In the genomic region with DNA sequence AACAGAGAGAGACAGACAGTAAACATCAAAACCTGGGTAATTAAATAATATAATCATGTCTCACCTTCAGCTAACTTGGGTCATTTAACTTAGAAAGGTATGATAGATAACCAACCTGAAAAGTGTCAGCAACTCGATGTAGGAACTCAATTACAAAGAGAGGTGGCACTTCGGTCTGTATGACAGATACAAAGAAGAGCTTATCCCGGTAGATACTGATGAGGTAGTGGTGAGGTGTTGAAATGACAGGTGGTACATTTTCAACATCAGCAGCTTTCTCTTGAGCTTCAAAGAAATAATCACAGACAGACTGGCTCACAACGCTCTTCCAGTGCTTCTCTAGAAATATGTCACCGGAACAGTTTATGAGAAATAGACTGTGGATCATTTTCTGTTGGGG, we compare ENCODE assay signal across 26 cellular contexts.
"Had no signal": no experiment of that assay in that cellular context is flagged by ENCODE, and none has a peak within 500 bp of the region (broad histone marks: within the 10 kb centered on the region; RNA-seq: fewer than 3 reads in every experiment).

No MANE protein-coding gene starts in this region.

- ATAC-seq: activated CD8-positive, alpha-beta T cell treated with anti-CD3 and anti-CD28 coated beads for 36 hours; activated T-cell treated with anti-CD3 and anti-CD28 coated beads, Interleukin-2, amount 50 U/mL, for 4 hours; activated T-helper 17 cell treated with anti-CD3 and anti-CD28 coated beads, Interleukin-2, amount 50 U/mL, for 72 hours; foreskin keratinocyte; heart right ventricle; left lung; lower lobe of right lung; mucosa of descending colon; pancreas had no signal

- DNase-seq: activated CD4-positive, alpha-beta T cell treated with anti-CD3 and anti-CD28 coated beads, Interleukin-2, amount 10 ng/mL, durations not matched to agents 7 days and 5 days; activated CD4-positive, CD25-positive, alpha-beta regulatory T cell treated with anti-CD3 and anti-CD28 coated beads, Interleukin-2, amount 50 U/mL, for 72 hours; activated CD8-positive, alpha-beta T cell treated with anti-CD3 and anti-CD28 coated beads for 36 hours; activated gamma-delta T cell treated with Interleukin-2 at 50 U/mL for 16 hours; activated naive CD4-positive, alpha-beta T cell treated with anti-CD3 and anti-CD28 coated beads, Interleukin-2, amount 50 U/mL, for 16 hours; activated T-cell treated with anti-CD3 and anti-CD28 coated beads, Interleukin-2, amount 50 U/mL, for 4 hours; foreskin keratinocyte; heart right ventricle; left lung; lower lobe of right lung; mucosa of descending colon; pancreas; stimulated activated CD4-positive, alpha-beta T cell treated with anti-CD3 and anti-CD28 coated beads, Interleukin-1b, Interleukin-23, amount 100 ng/mL, for 48 hours; stimulated activated naive CD4-positive, alpha-beta T cell; T1000 had no signal

- H3K4me3 Mint-ChIP-seq: activated CD4-positive, alpha-beta T cell treated with anti-CD3 and anti-CD28 coated beads, Interleukin-2, amount 10 ng/mL, durations not matched to agents 7 days and 5 days; activated CD8-positive, alpha-beta T cell treated with anti-CD3 and anti-CD28 coated beads for 36 hours; activated T-cell treated with anti-CD3 and anti-CD28 coated beads, Interleukin-2, amount 50 U/mL, for 4 hours; activated T-helper 17 cell treated with anti-CD3 and anti-CD28 coated beads, Interleukin-2, amount 50 U/mL, for 72 hours; central memory CD8-positive, alpha-beta T cell; dendritic cell treated with granulocyte-macrophage colony-stimulating factor and Interleukin-4, amounts not matched to agents 40 ng/mL and 50 ng/mL, for 4 days; nephron had no signal

- H3K27ac ChIP-seq: esophagus muscularis mucosa, foreskin keratinocyte, heart right ventricle, left lung, lower lobe of right lung, pancreas, prostate gland, right atrium auricular region, suprapubic skin, tibial nerve had no signal

- H3K27me3 Mint-ChIP-seq: activated CD4-positive, alpha-beta T cell treated with anti-CD3 and anti-CD28 coated beads, Interleukin-2, amount 10 ng/mL, durations not matched to agents 7 days and 5 days; activated CD8-positive, alpha-beta T cell treated with anti-CD3 and anti-CD28 coated beads for 36 hours; activated T-helper 17 cell treated with anti-CD3 and anti-CD28 coated beads, Interleukin-2, amount 50 U/mL, for 72 hours; central memory CD8-positive, alpha-beta T cell; dendritic cell treated with granulocyte-macrophage colony-stimulating factor and Interleukin-4, amounts not matched to agents 40 ng/mL and 50 ng/mL, for 4 days had no signal

- H3K4me1 Mint-ChIP-seq: activated CD4-positive, alpha-beta T cell treated with anti-CD3 and anti-CD28 coated beads, Interleukin-2, amount 10 ng/mL, durations not matched to agents 7 days and 5 days; activated T-helper 17 cell treated with anti-CD3 and anti-CD28 coated beads, Interleukin-2, amount 50 U/mL, for 72 hours; central memory CD8-positive, alpha-beta T cell; nephron had no signal

- H3K4me3 ChIP-seq: esophagus muscularis mucosa, heart right ventricle, left lung, lower lobe of right lung, mucosa of descending colon, pancreas, prostate gland, right atrium auricular region, smooth muscle cell, suprapubic skin, tibial nerve had no signal

- FAIRE-seq: bronchial epithelial cell, pancreas had no signal

- H3K9me3 ChIP-seq: esophagus muscularis mucosa, heart right ventricle, left lung, lower lobe of right lung, mucosa of descending colon, pancreas, prostate gland, right atrium auricular region, suprapubic skin, tibial nerve had no signal

- H3K27ac Mint-ChIP-seq: activated CD4-positive, alpha-beta T cell treated with anti-CD3 and anti-CD28 coated beads, Interleukin-2, amount 10 ng/mL, durations not matched to agents 7 days and 5 days; activated CD8-positive, alpha-beta T cell treated with anti-CD3 and anti-CD28 coated beads for 36 hours; activated T-helper 17 cell treated with anti-CD3 and anti-CD28 coated beads, Interleukin-2, amount 50 U/mL, for 72 hours; dendritic cell treated with granulocyte-macrophage colony-stimulating factor and Interleukin-4, amounts not matched to agents 40 ng/mL and 50 ng/mL, for 4 days; nephron had no signal

- H3K9me3 Mint-ChIP-seq: activated CD4-positive, alpha-beta T cell treated with anti-CD3 and anti-CD28 coated beads, Interleukin-2, amount 10 ng/mL, durations not matched to agents 7 days and 5 days; activated CD8-positive, alpha-beta T cell treated with anti-CD3 and anti-CD28 coated beads for 36 hours; activated T-cell treated with anti-CD3 and anti-CD28 coated beads, Interleukin-2, amount 50 U/mL, for 4 hours; activated T-helper 17 cell treated with anti-CD3 and anti-CD28 coated beads, Interleukin-2, amount 50 U/mL, for 72 hours; central memory CD8-positive, alpha-beta T cell; dendritic cell treated with granulocyte-macrophage colony-stimulating factor and Interleukin-4, amounts not matched to agents 40 ng/mL and 50 ng/mL, for 4 days; nephron had no signal

- H3K27me3 ChIP-seq: esophagus muscularis mucosa, foreskin keratinocyte, heart right ventricle, left lung, pancreas, right atrium auricular region, suprapubic skin, tibial nerve had no signal

- H3K36me3 ChIP-seq: prostate gland had no signal

- H3K4me1 ChIP-seq: foreskin keratinocyte, left lung, lower lobe of right lung, prostate gland, suprapubic skin had no signal
